15 cellular contexts compared by ENCODE assay signal in genomic region chrX:47484885-47485284, GRCh38. TPM values are rescaled to one million over a fixed set of nuclear protein-coding genes. Genes with fewer than 3 reads are reported as not detected.
DNase-seq lines count a peak whose midpoint lies in the region; ATAC-seq, FAIRE-seq and TF ChIP-seq lines count a peak whose summit lies in the region.
"Had no signal": no experiment of that assay in that cellular context is flagged by ENCODE, and none has a peak within 500 bp of the region (broad histone marks: within the 10 kb centered on the region; RNA-seq: fewer than 3 reads in every experiment).

No MANE protein-coding gene starts in this region.

- no peaks in the 10 kb centered on the region for H3K9me3 ChIP-seq in OCI-LY1 (ENCODE audit: low read length)
- no peaks in the 10 kb centered on the region for H3K9me3 ChIP-seq in endothelial cell of umbilical vein (replicated peaks; ENCODE audit: control insufficient read depth, insufficient read depth, low read length)
- no peaks in the 10 kb centered on the region for H3K9me3 ChIP-seq in small intestine (ENCODE audit: control insufficient read depth, low read depth)
- H3K9me3 ChIP-seq: heart right ventricle, left lung had no signal

- H3K79me2 ChIP-seq in OCI-LY1 (ENCODE audit: insufficient read depth, low read length) (peaks cover 21% of the 10 kb centered on the region; the same call in 1 of the 2 replicates), endothelial cell of umbilical vein (ENCODE audit: control insufficient read depth, insufficient read depth, low read length) (peaks cover 21% of the 10 kb centered on the region)

- no peaks in the 10 kb centered on the region for H3K9me2 ChIP-seq in OCI-LY1 (ENCODE audit: low read depth, low read length)

- FAIRE-seq in endothelial cell of umbilical vein (lab: Jason Lieb, UNC) = no peak
- no peak for FAIRE-seq in small intestine (lab: Jason Lieb, UNC)

- no peak overlapping the region for H2AFZ ChIP-seq in OCI-LY1 (ENCODE audit: low read length)
- H2AFZ ChIP-seq in endothelial cell of umbilical vein (ENCODE audit: low read depth, low read length) = no peak overlapping the region

- H3K9me3 Mint-ChIP-seq in activated T-cell treated with anti-CD3 and anti-CD28 coated beads, Interleukin-2, amount 50 U/mL, for 72 hours = no peaks in the 10 kb centered on the region
- H3K9me3 Mint-ChIP-seq in activated T-cell treated with anti-CD3 and anti-CD28 coated beads, Interleukin-2, amount 50 U/mL, for 4 hours = no peaks in the 10 kb centered on the region

- H3K27ac ChIP-seq in OCI-LY1 (ENCODE audit: low read depth, low read length, poor library complexity, severe bottlenecking) (peak overlapping the region; percentile 34), endothelial cell of umbilical vein (ENCODE audit: insufficient read depth, low read depth, low read length) (no peak overlapping the region), small intestine (ENCODE audit: low read depth in 1 of 2, low read length in 1 of 2) (no peak overlapping the region)
- H3K27ac ChIP-seq: left lung had no signal

- intact Hi-C loops in endothelial cell of umbilical vein (cut with micrococcal nuclease) = loop anchor here (5.0 kb wide), 2 partner anchors 37 to 268 kb away; partner anchors contain the start of gene CDK16

- POLR2A ChIA-PET in endothelial cell of umbilical vein (lab: Charles Lee) = no interaction called here

- H3K36me3 ChIP-seq in OCI-LY1 (ENCODE audit: insufficient read depth, low read length) = no peaks in the 10 kb centered on the region
- no peaks in the 10 kb centered on the region for H3K36me3 ChIP-seq in endothelial cell of umbilical vein (ENCODE audit: control insufficient read depth in 2 of 2, extremely low read depth in 1 of 2, insufficient read depth in 2 of 2, low read length in 2 of 2)
- no peaks in the 10 kb centered on the region for H3K36me3 ChIP-seq in small intestine (ENCODE audit: control insufficient read depth in 2 of 2, insufficient read depth in 2 of 2, low read length in 2 of 2)
- H3K36me3 ChIP-seq: heart right ventricle, left lung had no signal

- TF ChIP-seq POLR2A in endothelial cell of umbilical vein (IDR thresholded peaks at IDR 0.05; ENCODE audit: low read depth, low read length) = no peak

- no TSS peak for BruUV-seq in endothelial cell of umbilical vein (replicated peaks; lab: Mats Ljungman, UMichigan)

- H3K4me2 ChIP-seq in OCI-LY1 (ENCODE audit: low read length) (peak overlapping the region; percentile 88; the same call in 1 of the 2 replicates), endothelial cell of umbilical vein (ENCODE audit: insufficient read depth, low read length) (peak overlapping the region; percentile 17)

- H3K4me1 Mint-ChIP-seq in activated T-cell treated with anti-CD3 and anti-CD28 coated beads, Interleukin-2, amount 50 U/mL, for 72 hours (ENCODE audit: low read depth) = peaks cover 37% of the 10 kb centered on the region
- H3K4me1 Mint-ChIP-seq in activated T-cell treated with anti-CD3 and anti-CD28 coated beads, Interleukin-2, amount 50 U/mL, for 4 hours (ENCODE audit: low read depth) = peaks cover 27% of the 10 kb centered on the region

- 12 to 52% (median 38%) methylated on average over 2 of the region's 2 CpGs for WGBS in small intestine, 3 donors

- TF ChIP-seq CTCF in OCI-LY1 (IDR thresholded peaks at IDR 0.05; ENCODE audit: low read length) (no peak), endothelial cell of umbilical vein (IDR thresholded peaks at IDR 0.05; ENCODE audit: extremely low read depth in 1 of 2, insufficient read depth in 1 of 2, low read depth in 1 of 2, low read length in 2 of 2) (no peak)

- no peak for ATAC-seq in activated T-cell treated with anti-CD3 and anti-CD28 coated beads, Interleukin-2, amount 50 U/mL, for 72 hours (replicated peaks in 1 of 2)
- ATAC-seq in activated T-cell treated with anti-CD3 and anti-CD28 coated beads, Interleukin-2, amount 50 U/mL, for 4 hours = no peak
- ATAC-seq: heart right ventricle, left lung had no signal

- no peaks in the 10 kb centered on the region for H3F3A ChIP-seq in OCI-LY1 (ENCODE audit: insufficient read depth, low read length)

- dilution Hi-C loops in endothelial cell of umbilical vein (cut with MboI; ENCODE audit: extremely low pct_ligation_motif_present, low sequenced_read_pairs) = no loop called here

- peak overlapping the region; percentile 66 for H3K4me3 ChIP-seq in OCI-LY1 (ENCODE audit: low read depth, low read length, poor library complexity, severe bottlenecking)
- H3K4me3 ChIP-seq in endothelial cell of umbilical vein (replicated peaks in 1 of 3; ENCODE audit: insufficient read depth in 1 of 3, low read depth in 1 of 3, low read length in 3 of 3) = no peak overlapping the region
- no peak overlapping the region for H3K4me3 ChIP-seq in small intestine (ENCODE audit: low read depth in 1 of 2, low read length in 2 of 2)

- DNase-seq in activated T-cell treated with anti-CD3 and anti-CD28 coated beads, Interleukin-2, amount 50 U/mL, for 72 hours = no peak
- no peak for DNase-seq in activated T-cell treated with anti-CD3 and anti-CD28 coated beads, Interleukin-2, amount 50 U/mL, for 4 hours
- DNase-seq in endothelial cell of umbilical vein (ENCODE audit: low read depth, low spot score) = no peak
- peak; percentile 24 for DNase-seq in small intestine
- DNase-seq in occipital lobe (lab: John Stamatoyannopoulos, UW) = no peak
- DNase-seq in NCI-H1436 treated with DMSO at 0.1 percent for 48 hours (lab: John Stamatoyannopoulos, UW) = no peak
- DNase-seq in NCI-H2171 treated with DMSO at 0.1 percent for 48 hours (lab: John Stamatoyannopoulos, UW) = no peak
- DNase-seq: DND-41; effector CD4-positive, alpha-beta T cell; heart right ventricle; KG1; left lung; nucleus accumbens; stimulated activated CD4-positive, alpha-beta T cell treated with anti-CD3 and anti-CD28 coated beads, Interleukin-2, amount 100 ng/mL, for 24 hours had no signal

- H3K27me3 ChIP-seq in OCI-LY1 (ENCODE audit: insufficient read depth, low read length) (no peaks in the 10 kb centered on the region), endothelial cell of umbilical vein (ENCODE audit: control insufficient read depth in 2 of 2, insufficient read depth in 2 of 2, low read length in 2 of 2) (no peaks in the 10 kb centered on the region), small intestine (ENCODE audit: control insufficient read depth in 2 of 2, insufficient read depth in 2 of 2, low read length in 2 of 2) (no peaks in the 10 kb centered on the region)
- H3K27me3 ChIP-seq: heart right ventricle, left lung had no signal

- no peaks in the 10 kb centered on the region for H3K9me1 ChIP-seq in endothelial cell of umbilical vein (replicated peaks; ENCODE audit: control insufficient read depth, extremely low read depth, insufficient read depth, low read length)

- no peaks in the 10 kb centered on the region for H4K20me1 ChIP-seq in OCI-LY1 (ENCODE audit: insufficient read depth, low read length)
- no peaks in the 10 kb centered on the region for H4K20me1 ChIP-seq in endothelial cell of umbilical vein (replicated peaks; ENCODE audit: control insufficient read depth, extremely low read depth, insufficient read depth, low read length)

- H3K4me3 Mint-ChIP-seq in activated T-cell treated with anti-CD3 and anti-CD28 coated beads, Interleukin-2, amount 50 U/mL, for 72 hours = peak overlapping the region; percentile 82 to 88
- no peak overlapping the region for H3K4me3 Mint-ChIP-seq in activated T-cell treated with anti-CD3 and anti-CD28 coated beads, Interleukin-2, amount 50 U/mL, for 4 hours

- H3K27me3 Mint-ChIP-seq in activated T-cell treated with anti-CD3 and anti-CD28 coated beads, Interleukin-2, amount 50 U/mL, for 72 hours (ENCODE audit: low read depth) = no peaks in the 10 kb centered on the region
- no peaks in the 10 kb centered on the region for H3K27me3 Mint-ChIP-seq in activated T-cell treated with anti-CD3 and anti-CD28 coated beads, Interleukin-2, amount 50 U/mL, for 4 hours (ENCODE audit: low read depth)

- peaks cover 32% of the 10 kb centered on the region for H3K4me1 ChIP-seq in OCI-LY1 (ENCODE audit: insufficient read depth, low read length, severe bottlenecking)
- peaks cover 9% of the 10 kb centered on the region for H3K4me1 ChIP-seq in endothelial cell of umbilical vein (ENCODE audit: control insufficient read depth, extremely low read depth, insufficient read depth, low read length)
- no peaks in the 10 kb centered on the region for H3K4me1 ChIP-seq in small intestine (ENCODE audit: control insufficient read depth in 2 of 2, insufficient read depth in 1 of 2, low read depth in 1 of 2, low read length in 1 of 2)

- no peak overlapping the region for H3K27ac Mint-ChIP-seq in activated T-cell treated with anti-CD3 and anti-CD28 coated beads, Interleukin-2, amount 50 U/mL, for 72 hours

- H3K36me3 Mint-ChIP-seq in activated T-cell treated with anti-CD3 and anti-CD28 coated beads, Interleukin-2, amount 50 U/mL, for 72 hours (ENCODE audit: insufficient read depth in 2 of 2) = no peaks in the 10 kb centered on the region
- no peaks in the 10 kb centered on the region for H3K36me3 Mint-ChIP-seq in activated T-cell treated with anti-CD3 and anti-CD28 coated beads, Interleukin-2, amount 50 U/mL, for 4 hours (ENCODE audit: insufficient read depth)

- CTCF ChIA-PET in endothelial cell of umbilical vein (lab: Charles Lee) = interaction anchor here (1.2 to 1.6 kb wide), 2 partner anchors 13 to 39 kb away, joined by 3 to 4 read pairs; no protein-coding TSS in a partner anchor

- H3K9ac ChIP-seq in OCI-LY1 (ENCODE audit: low read length) = no peak overlapping the region; the same call in 1 of the 2 replicates
- H3K9ac ChIP-seq in endothelial cell of umbilical vein (replicated peaks; ENCODE audit: extremely low read depth, insufficient read depth, low read length) = no peak overlapping the region

TF ChIP-seq in endothelial cell of umbilical vein, 7 proteins besides CTCF, POLR2A, EP300 and RAD21 (continues in another document):
- TF ChIP-seq MAX (IDR thresholded peaks at IDR 0.05; ENCODE audit: insufficient read depth, insufficient read length) = no peak

RNA-seq across cellular contexts. Expression of gene ZNF41, which starts 1.9 kb away (rescaled TPM):
- 1 to 10 TPM; 6.1 to 8.2 TPM for total RNA-seq in activated T-cell treated with anti-CD3 and anti-CD28 coated beads, Interleukin-2, amount 50 U/mL, for 72 hours
- 10 to 100 TPM; 10.0 to 13.2 (median 12.5) TPM for total RNA-seq in activated T-cell treated with anti-CD3 and anti-CD28 coated beads, Interleukin-2, amount 50 U/mL, for 4 hours
- total RNA-seq in endothelial cell of umbilical vein (7.5 TPM in 2 replicates), occipital lobe (9.2 TPM)
- polyA plus RNA-seq in endothelial cell of umbilical vein (2.1 and 2.9 TPM in 2 replicates), small intestine (1 to 10 TPM; 2.9 to 3.3 (median 3.0) TPM)
- polyA plus RNA-seq in endothelial cell of umbilical vein (2011; cell fraction: cytosol; rRNA removed) = 3.4 and 3.8 TPM in 2 replicates
- polyA plus RNA-seq in endothelial cell of umbilical vein (2011; cell fraction: nucleus; rRNA removed) = 8.3 and 10.3 TPM in 2 replicates
- polyA plus RNA-seq in endothelial cell of umbilical vein (2012) = 3.8 and 4.0 TPM in 2 replicates
- polyA minus RNA-seq in endothelial cell of umbilical vein = 4.7 and 11.8 TPM in 2 replicates
- 11.5 TPM for polyA minus RNA-seq in endothelial cell of umbilical vein (2011; cell fraction: cytosol; rRNA and poly(A)+ RNA removed)
- polyA minus RNA-seq in endothelial cell of umbilical vein (2011; cell fraction: nucleus; rRNA and poly(A)+ RNA removed) = 6.0 and 6.1 TPM in 2 replicates
